1 cellular context compared by ENCODE assay signal in the genomic region with DNA sequence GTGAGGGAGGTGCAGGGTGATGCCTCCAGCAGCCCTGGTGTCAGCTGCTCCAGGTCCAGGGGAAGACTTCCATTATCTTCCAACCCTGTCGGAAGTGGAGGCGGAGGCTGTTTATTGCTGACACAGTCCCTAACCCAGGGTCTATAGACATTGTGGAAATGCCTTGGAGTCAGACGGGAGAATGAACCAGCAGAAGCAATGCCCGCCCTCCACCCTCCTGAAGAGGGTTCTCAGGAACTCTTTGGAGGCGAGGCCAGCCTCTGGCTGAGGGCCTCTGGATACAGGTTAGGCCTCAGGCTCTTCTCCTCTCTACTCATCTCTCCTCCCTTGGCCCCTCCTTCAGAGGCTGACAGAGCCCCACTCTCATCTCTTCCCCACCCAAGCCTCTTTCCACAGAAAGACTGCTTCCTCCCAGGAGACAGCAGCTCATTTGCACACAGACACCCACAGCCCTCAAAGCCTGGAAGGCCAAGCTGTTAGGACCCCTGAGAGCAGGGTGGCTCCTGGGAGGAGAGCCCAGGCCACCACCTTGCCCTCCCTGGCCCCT.
TF ChIP-seq lines count a peak whose summit lies in the region.

No MANE protein-coding gene starts in this region.

TF ChIP-seq in K562, 482 proteins besides CTCF, POLR2A, EP300 and RAD21:
- TF ChIP-seq MAFG (tag; conservative IDR thresholded peaks at IDR 0.05) (0 out of 2 replicates have a peak, but pooled peaks have one; percentile 16), HNRNPLL (IDR thresholded peaks at IDR 0.05; ENCODE audit: low read depth, low read length, poor library complexity, severe bottlenecking) (no peak), TFAP4 (CRISPR knock-in tag; IDR thresholded peaks at IDR 0.05; ENCODE audit: borderline replicate concordance) (peak; percentile 25; the same call in 1 of the 2 replicates), NR2F6 (CRISPR knock-in tag; IDR thresholded peaks at IDR 0.05) (no peak), BRD9 (IDR thresholded peaks at IDR 0.05; ENCODE audit: low read depth, partially characterized antibody) (no peak), ZNF316 (IDR thresholded peaks at IDR 0.05) (peak; percentile 63), C11orf30 (IDR thresholded peaks at IDR 0.05; ENCODE audit: low read depth) (peak; percentile 57; the same call in 1 of the 2 replicates), RBM15 (IDR thresholded peaks at IDR 0.05; ENCODE audit: insufficient read depth, low read length) (no peak), DACH1 (IDR thresholded peaks at IDR 0.05; ENCODE audit: partially characterized antibody) (no peak), POLR2B (IDR thresholded peaks at IDR 0.05; ENCODE audit: low read depth, partially characterized antibody) (no peak), ETV1 (tag; conservative IDR thresholded peaks at IDR 0.05; ENCODE audit: low read depth) (0 out of 2 replicates have a peak, but pooled peaks have one; percentile 44)
- TF ChIP-seq, protein P1, sequence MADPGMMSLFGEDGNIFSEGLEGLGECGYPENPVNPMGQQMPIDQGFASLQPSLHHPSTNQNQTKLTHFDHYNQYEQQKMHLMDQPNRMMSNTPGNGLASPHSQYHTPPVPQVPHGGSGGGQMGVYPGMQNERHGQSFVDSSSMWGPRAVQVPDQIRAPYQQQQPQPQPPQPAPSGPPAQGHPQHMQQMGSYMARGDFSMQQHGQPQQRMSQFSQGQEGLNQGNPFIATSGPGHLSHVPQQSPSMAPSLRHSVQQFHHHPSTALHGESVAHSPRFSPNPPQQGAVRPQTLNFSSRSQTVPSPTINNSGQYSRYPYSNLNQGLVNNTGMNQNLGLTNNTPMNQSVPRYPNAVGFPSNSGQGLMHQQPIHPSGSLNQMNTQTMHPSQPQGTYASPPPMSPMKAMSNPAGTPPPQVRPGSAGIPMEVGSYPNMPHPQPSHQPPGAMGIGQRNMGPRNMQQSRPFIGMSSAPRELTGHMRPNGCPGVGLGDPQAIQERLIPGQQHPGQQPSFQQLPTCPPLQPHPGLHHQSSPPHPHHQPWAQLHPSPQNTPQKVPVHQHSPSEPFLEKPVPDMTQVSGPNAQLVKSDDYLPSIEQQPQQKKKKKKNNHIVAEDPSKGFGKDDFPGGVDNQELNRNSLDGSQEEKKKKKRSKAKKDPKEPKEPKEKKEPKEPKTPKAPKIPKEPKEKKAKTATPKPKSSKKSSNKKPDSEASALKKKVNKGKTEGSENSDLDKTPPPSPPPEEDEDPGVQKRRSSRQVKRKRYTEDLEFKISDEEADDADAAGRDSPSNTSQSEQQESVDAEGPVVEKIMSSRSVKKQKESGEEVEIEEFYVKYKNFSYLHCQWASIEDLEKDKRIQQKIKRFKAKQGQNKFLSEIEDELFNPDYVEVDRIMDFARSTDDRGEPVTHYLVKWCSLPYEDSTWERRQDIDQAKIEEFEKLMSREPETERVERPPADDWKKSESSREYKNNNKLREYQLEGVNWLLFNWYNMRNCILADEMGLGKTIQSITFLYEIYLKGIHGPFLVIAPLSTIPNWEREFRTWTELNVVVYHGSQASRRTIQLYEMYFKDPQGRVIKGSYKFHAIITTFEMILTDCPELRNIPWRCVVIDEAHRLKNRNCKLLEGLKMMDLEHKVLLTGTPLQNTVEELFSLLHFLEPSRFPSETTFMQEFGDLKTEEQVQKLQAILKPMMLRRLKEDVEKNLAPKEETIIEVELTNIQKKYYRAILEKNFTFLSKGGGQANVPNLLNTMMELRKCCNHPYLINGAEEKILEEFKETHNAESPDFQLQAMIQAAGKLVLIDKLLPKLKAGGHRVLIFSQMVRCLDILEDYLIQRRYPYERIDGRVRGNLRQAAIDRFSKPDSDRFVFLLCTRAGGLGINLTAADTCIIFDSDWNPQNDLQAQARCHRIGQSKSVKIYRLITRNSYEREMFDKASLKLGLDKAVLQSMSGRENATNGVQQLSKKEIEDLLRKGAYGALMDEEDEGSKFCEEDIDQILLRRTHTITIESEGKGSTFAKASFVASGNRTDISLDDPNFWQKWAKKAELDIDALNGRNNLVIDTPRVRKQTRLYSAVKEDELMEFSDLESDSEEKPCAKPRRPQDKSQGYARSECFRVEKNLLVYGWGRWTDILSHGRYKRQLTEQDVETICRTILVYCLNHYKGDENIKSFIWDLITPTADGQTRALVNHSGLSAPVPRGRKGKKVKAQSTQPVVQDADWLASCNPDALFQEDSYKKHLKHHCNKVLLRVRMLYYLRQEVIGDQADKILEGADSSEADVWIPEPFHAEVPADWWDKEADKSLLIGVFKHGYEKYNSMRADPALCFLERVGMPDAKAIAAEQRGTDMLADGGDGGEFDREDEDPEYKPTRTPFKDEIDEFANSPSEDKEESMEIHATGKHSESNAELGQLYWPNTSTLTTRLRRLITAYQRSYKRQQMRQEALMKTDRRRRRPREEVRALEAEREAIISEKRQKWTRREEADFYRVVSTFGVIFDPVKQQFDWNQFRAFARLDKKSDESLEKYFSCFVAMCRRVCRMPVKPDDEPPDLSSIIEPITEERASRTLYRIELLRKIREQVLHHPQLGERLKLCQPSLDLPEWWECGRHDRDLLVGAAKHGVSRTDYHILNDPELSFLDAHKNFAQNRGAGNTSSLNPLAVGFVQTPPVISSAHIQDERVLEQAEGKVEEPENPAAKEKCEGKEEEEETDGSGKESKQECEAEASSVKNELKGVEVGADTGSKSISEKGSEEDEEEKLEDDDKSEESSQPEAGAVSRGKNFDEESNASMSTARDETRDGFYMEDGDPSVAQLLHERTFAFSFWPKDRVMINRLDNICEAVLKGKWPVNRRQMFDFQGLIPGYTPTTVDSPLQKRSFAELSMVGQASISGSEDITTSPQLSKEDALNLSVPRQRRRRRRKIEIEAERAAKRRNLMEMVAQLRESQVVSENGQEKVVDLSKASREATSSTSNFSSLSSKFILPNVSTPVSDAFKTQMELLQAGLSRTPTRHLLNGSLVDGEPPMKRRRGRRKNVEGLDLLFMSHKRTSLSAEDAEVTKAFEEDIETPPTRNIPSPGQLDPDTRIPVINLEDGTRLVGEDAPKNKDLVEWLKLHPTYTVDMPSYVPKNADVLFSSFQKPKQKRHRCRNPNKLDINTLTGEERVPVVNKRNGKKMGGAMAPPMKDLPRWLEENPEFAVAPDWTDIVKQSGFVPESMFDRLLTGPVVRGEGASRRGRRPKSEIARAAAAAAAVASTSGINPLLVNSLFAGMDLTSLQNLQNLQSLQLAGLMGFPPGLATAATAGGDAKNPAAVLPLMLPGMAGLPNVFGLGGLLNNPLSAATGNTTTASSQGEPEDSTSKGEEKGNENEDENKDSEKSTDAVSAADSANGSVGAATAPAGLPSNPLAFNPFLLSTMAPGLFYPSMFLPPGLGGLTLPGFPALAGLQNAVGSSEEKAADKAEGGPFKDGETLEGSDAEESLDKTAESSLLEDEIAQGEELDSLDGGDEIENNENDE (IDR thresholded peaks at IDR 0.05; ENCODE audit: low read depth, low read length), result no peak
